In the genomic region with DNA sequence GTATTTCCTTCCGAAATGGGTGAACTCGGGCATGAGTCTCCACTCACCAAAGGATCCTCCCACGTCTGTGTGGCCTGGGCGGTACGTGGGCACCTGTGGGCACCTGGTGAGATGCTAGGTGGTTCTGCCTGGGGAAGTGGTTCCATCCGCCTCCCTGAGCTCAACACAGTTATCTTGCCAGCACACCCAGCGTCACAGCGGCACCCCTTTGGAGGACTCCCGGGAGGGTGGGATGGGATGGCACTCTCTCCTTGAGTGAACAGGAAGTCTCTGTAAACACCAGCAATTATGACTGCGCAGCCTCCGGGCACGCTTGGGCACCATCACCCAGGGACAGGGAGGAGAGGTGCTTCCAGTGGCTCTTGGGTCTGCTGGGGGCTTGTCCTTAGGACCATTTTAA, we compare ENCODE assay signal across 30 cellular contexts. TPM values are rescaled to one million over a fixed set of nuclear protein-coding genes. Genes with fewer than 3 reads are reported as not detected.
A peak's percentile ranks its signal among the peaks of the same experiment; 100 is the strongest.
DNase-seq lines count a peak whose midpoint lies in the region; ATAC-seq, FAIRE-seq and TF ChIP-seq lines count a peak whose summit lies in the region.
"Had no signal": no experiment of that assay in that cellular context is flagged by ENCODE, and none has a peak within 500 bp of the region (broad histone marks: within the 10 kb centered on the region; RNA-seq: fewer than 3 reads in every experiment).

No MANE protein-coding gene starts in this region.

- no peaks in the 10 kb centered on the region for H3K36me3 ChIP-seq in left lung
- H3K36me3 ChIP-seq: adrenal gland, MG63, Peyer's patch, right lobe of liver, SJCRH30, thoracic aorta, uterus had no signal

- peak overlapping the region; percentile 24 for H3K4me3 Mint-ChIP-seq in activated T-cell treated with anti-CD3 and anti-CD28 coated beads, Interleukin-2, amount 50 U/mL, for 4 hours
- H3K4me3 Mint-ChIP-seq in activated B cell treated with CpG ODN at 0.5 μM for 24 hours: peak overlapping the region; percentile 67
- peak overlapping the region; percentile 64 for H3K4me3 Mint-ChIP-seq in stimulated activated memory B cell treated with anti-CD40 and anti-IgM and Interleukin-4, amounts not matched to agents 10 μg/mL and 1 μg/mL and 100 μg/mL, for 72 hours
- H3K4me3 Mint-ChIP-seq: activated CD4-positive, alpha-beta memory T cell treated with anti-CD3 and anti-CD28 coated beads, Interleukin-2, amount 10 ng/mL, durations not matched to agents 7 days and 5 days had no signal

- H3K4me1 Mint-ChIP-seq in activated T-cell treated with anti-CD3 and anti-CD28 coated beads, Interleukin-2, amount 50 U/mL, for 4 hours (ENCODE audit: low read depth): peaks cover 8% of the 10 kb centered on the region
- peaks cover 61% of the 10 kb centered on the region for H3K4me1 Mint-ChIP-seq in activated B cell treated with CpG ODN at 0.5 μM for 24 hours
- H3K4me1 Mint-ChIP-seq in stimulated activated memory B cell treated with anti-CD40 and anti-IgM and Interleukin-4, amounts not matched to agents 10 μg/mL and 1 μg/mL and 100 μg/mL, for 72 hours: peaks cover 58% of the 10 kb centered on the region
- H3K4me1 Mint-ChIP-seq: activated CD4-positive, alpha-beta memory T cell treated with anti-CD3 and anti-CD28 coated beads, Interleukin-2, amount 10 ng/mL, durations not matched to agents 7 days and 5 days had no signal

- peaks cover 0 to 40% of the 10 kb centered on the region in 2 donors for H3K27me3 ChIP-seq in left lung
- H3K27me3 ChIP-seq: adrenal gland, body of pancreas, MG63, Peyer's patch, right lobe of liver, SJCRH30, uterus had no signal

- no peaks in the 10 kb centered on the region for H3K9me3 Mint-ChIP-seq in activated T-cell treated with anti-CD3 and anti-CD28 coated beads, Interleukin-2, amount 50 U/mL, for 4 hours
- peaks cover 4% of the 10 kb centered on the region for H3K9me3 Mint-ChIP-seq in activated B cell treated with CpG ODN at 0.5 μM for 24 hours
- H3K9me3 Mint-ChIP-seq in stimulated activated memory B cell treated with anti-CD40 and anti-IgM and Interleukin-4, amounts not matched to agents 10 μg/mL and 1 μg/mL and 100 μg/mL, for 72 hours: peaks cover 9% of the 10 kb centered on the region
- H3K9me3 Mint-ChIP-seq: activated CD4-positive, alpha-beta memory T cell treated with anti-CD3 and anti-CD28 coated beads, Interleukin-2, amount 10 ng/mL, durations not matched to agents 7 days and 5 days had no signal

- DNase-seq in activated T-cell treated with anti-CD3 and anti-CD28 coated beads, Interleukin-2, amount 50 U/mL, for 4 hours: no peak
- DNase-seq in activated T-cell treated with anti-CD3 and anti-CD28 coated beads, Interleukin-2, amount 50 U/mL, for 1 hour: no peak
- DNase-seq in activated B cell treated with CpG ODN at 0.5 μM for 24 hours (no peak), left lung (peak in 1 of 2 donors; percentile 50), RCC 7860 (ENCODE audit: low spot score) (no peak), HCEC 1CT (no peak)
- DNase-seq: 8988T; activated CD4-positive, alpha-beta memory T cell treated with anti-CD3 and anti-CD28 coated beads, Interleukin-2, amount 10 ng/mL, durations not matched to agents 7 days and 5 days; activated CD4-positive, alpha-beta T cell treated with anti-CD3 and anti-CD28 coated beads for 1 hour; activated CD8-positive, alpha-beta memory T cell treated with anti-CD3 and anti-CD28 coated beads, Interleukin-2, amount 50 U/mL, for 48 hours; activated effector memory CD4-positive, alpha-beta T cell treated with Interleukin-2 at 50 U/mL for 16 hours; effector CD4-positive, alpha-beta T cell; kidney glomerular epithelial cell; MG63; NCI-H2029; NCI-H526; SJCRH30; stimulated activated naive CD8-positive, alpha-beta T cell treated with anti-CD3 and anti-CD28 coated beads, Interleukin-15, Interleukin-2, amounts not matched to agents 100 U/mL and 50 U/mL, for 24 hours; uterus had no signal

- POLR2A ChIA-PET in activated B cell treated with CpG ODN at 0.5 μM for 24 hours (lab: Charles Lee): interaction anchor here (0.6 to 6.7 kb wide), 8 partner anchors 15 to 179 kb away, joined by 3 to 66 read pairs (median 4); partner anchors contain the start of gene IRF8

- no peak for FAIRE-seq in RCC 7860 (lab: Jason Lieb, UNC)
- FAIRE-seq: G401.6, HTR-8/SVneo had no signal

- TF ChIP-seq CTCF in activated B cell treated with CpG ODN at 0.5 μM for 24 hours (IDR thresholded peaks at IDR 0.05) (no peak), left lung (IDR thresholded peaks at IDR 0.05) (no peak)

- peaks cover 0 to 11% of the 10 kb centered on the region in 2 donors for H3K4me1 ChIP-seq in left lung
- H3K4me1 ChIP-seq: adrenal gland, body of pancreas, right lobe of liver, SJCRH30, uterus had no signal

- peak overlapping the region in 1 of 2 donors; percentile 23 for H3K27ac ChIP-seq in left lung
- H3K27ac ChIP-seq: adrenal gland, body of pancreas, epithelial cell of prostate, right lobe of liver, SJCRH30, thoracic aorta, uterus had no signal

- no peak overlapping the region for H3K4me3 ChIP-seq in left lung
- H3K4me3 ChIP-seq: adrenal gland, body of pancreas, MG63, right lobe of liver, SJCRH30, thoracic aorta, uterus had no signal

- no peaks in the 10 kb centered on the region for H3K9me3 ChIP-seq in left lung
- H3K9me3 ChIP-seq: adrenal gland, body of pancreas, MG63, Peyer's patch, right lobe of liver, SJCRH30, thoracic aorta, uterus had no signal

- ATAC-seq in activated T-cell treated with anti-CD3 and anti-CD28 coated beads, Interleukin-2, amount 50 U/mL, for 4 hours: no peak
- ATAC-seq in activated B cell treated with CpG ODN at 0.5 μM for 24 hours (ENCODE audit: low read depth): peak; percentile 8
- ATAC-seq in left lung: peak; percentile 27
- peak; percentile 38 for ATAC-seq in stimulated activated memory B cell treated with anti-CD40 and anti-IgM and Interleukin-4, amounts not matched to agents 10 μg/mL and 1 μg/mL and 100 μg/mL, for 72 hours
- ATAC-seq in HG02588 (IDR thresholded peaks at IDR 0.05; ENCODE audit: unreplicated experiment): no peak
- ATAC-seq: body of pancreas, HCT116 had no signal

- H3K36me3 Mint-ChIP-seq in activated T-cell treated with anti-CD3 and anti-CD28 coated beads, Interleukin-2, amount 50 U/mL, for 4 hours (ENCODE audit: insufficient read depth): no peaks in the 10 kb centered on the region
- H3K36me3 Mint-ChIP-seq in activated B cell treated with CpG ODN at 0.5 μM for 24 hours (ENCODE audit: low read depth): no peaks in the 10 kb centered on the region
- H3K36me3 Mint-ChIP-seq in stimulated activated memory B cell treated with anti-CD40 and anti-IgM and Interleukin-4, amounts not matched to agents 10 μg/mL and 1 μg/mL and 100 μg/mL, for 72 hours: peaks cover 19% of the 10 kb centered on the region

- H3K27ac Mint-ChIP-seq in activated B cell treated with CpG ODN at 0.5 μM for 24 hours: peak overlapping the region; percentile 88
- H3K27ac Mint-ChIP-seq in stimulated activated memory B cell treated with anti-CD40 and anti-IgM and Interleukin-4, amounts not matched to agents 10 μg/mL and 1 μg/mL and 100 μg/mL, for 72 hours: peak overlapping the region; percentile 68
- H3K27ac Mint-ChIP-seq: activated CD4-positive, alpha-beta memory T cell treated with anti-CD3 and anti-CD28 coated beads, Interleukin-2, amount 10 ng/mL, durations not matched to agents 7 days and 5 days had no signal

- CTCF ChIA-PET in activated B cell treated with CpG ODN at 0.5 μM for 24 hours (lab: Charles Lee): interaction anchor here (1.0 to 4.4 kb wide), 3 partner anchors 8 to 187 kb away, joined by 3 to 49 read pairs (median 18); no protein-coding TSS in a partner anchor

- peaks cover 27% of the 10 kb centered on the region for H3K27me3 Mint-ChIP-seq in activated T-cell treated with anti-CD3 and anti-CD28 coated beads, Interleukin-2, amount 50 U/mL, for 4 hours (ENCODE audit: low read depth)
- H3K27me3 Mint-ChIP-seq in activated B cell treated with CpG ODN at 0.5 μM for 24 hours: no peaks in the 10 kb centered on the region
- no peaks in the 10 kb centered on the region for H3K27me3 Mint-ChIP-seq in stimulated activated memory B cell treated with anti-CD40 and anti-IgM and Interleukin-4, amounts not matched to agents 10 μg/mL and 1 μg/mL and 100 μg/mL, for 72 hours

- intact Hi-C loops in activated B cell treated with CpG ODN at 0.5 μM for 24 hours (cut with micrococcal nuclease) (no loop called here), left lung (cut with DNase I) (loop anchor here in 1 of 2 donors (10.0 kb wide), 1 partner anchor 696 kb away; no protein-coding TSS in a partner anchor)

RNA-seq across cellular contexts. Expression of gene COX4I1, which starts 29.8 kb away (rescaled TPM):
- total RNA-seq in activated T-cell treated with anti-CD3 and anti-CD28 coated beads, Interleukin-2, amount 50 U/mL, for 4 hours: 100 to 1,000 TPM; 516 to 561 (median 525) TPM
- total RNA-seq in activated B cell treated with CpG ODN at 0.5 μM for 24 hours (578 TPM in 2 replicates), left lung (100 to 1,000 TPM; 368 to 418 TPM)

RNA-seq across cellular contexts. Expression of gene EMC8, which starts 29.9 kb away (rescaled TPM):
- 10 to 100 TPM; 52.2 to 65.5 (median 62.2) TPM for total RNA-seq in activated T-cell treated with anti-CD3 and anti-CD28 coated beads, Interleukin-2, amount 50 U/mL, for 4 hours
- total RNA-seq in activated B cell treated with CpG ODN at 0.5 μM for 24 hours (27.8 and 29.0 TPM in 2 replicates), left lung (10 to 100 TPM; 19.4 to 29.1 TPM)

Comparison
In these comparisons a context has a peak if more than half of its experiments do, and no peak if none do; other contexts are left out.
1. ATAC-seq: peak in activated B cell treated with CpG ODN at 0.5 μM for 24 hours (single experiment), left lung (single experiment) and stimulated activated memory B cell treated with anti-CD40 and anti-IgM and Interleukin-4, amounts not matched to agents 10 μg/mL and 1 μg/mL and 100 μg/mL, for 72 hours (single experiment); none in activated T-cell treated with anti-CD3 and anti-CD28 coated beads, Interleukin-2, amount 50 U/mL, for 4 hours (0 of 2) and HG02588 (single experiment).
2. Peak in every context shown above with its lines, with median percentiles within 50 percentile points of each other: H3K4me3 Mint-ChIP-seq.